Comparison of ENCODE assay signal across 8 cellular contexts in the genomic region with DNA sequence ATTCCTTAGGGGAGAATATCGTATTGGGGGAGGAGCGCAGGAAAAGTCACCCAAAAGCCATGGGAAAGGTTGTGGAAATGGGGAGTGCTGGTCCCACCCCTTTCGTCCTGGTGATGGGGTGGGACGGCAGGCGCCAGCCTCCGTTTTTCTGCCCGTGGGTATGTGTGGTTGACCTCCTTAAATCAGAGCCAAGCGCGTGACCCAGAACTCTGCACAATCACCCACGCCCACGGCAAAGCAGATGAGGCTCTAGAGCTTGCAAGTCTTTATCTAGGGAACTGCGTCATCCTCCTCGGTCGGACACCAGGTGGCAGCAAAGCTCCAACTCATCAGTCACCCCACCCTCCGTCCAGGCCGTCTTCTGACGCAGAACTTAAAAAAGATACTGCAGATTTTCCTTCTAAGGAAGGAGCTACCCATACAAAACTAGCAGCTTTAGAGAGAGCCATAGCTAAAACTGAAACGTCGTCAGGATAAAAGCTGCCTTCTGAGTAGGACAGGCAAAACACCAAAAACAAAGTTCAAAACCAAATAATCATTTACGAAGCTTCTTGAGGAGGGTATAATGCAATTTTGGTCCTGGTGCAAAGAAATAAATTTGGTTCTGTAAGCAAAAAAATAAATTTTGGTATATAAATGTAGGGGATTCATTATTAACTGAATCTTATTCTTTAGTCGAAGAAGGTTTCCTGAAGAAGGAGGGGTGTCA.
A peak's percentile ranks its signal among the peaks of the same experiment; 100 is the strongest.
DNase-seq lines count a peak whose midpoint lies in the region; TF ChIP-seq lines count a peak whose summit lies in the region.

No MANE protein-coding gene starts in this region.

- no peak overlapping the region for H2AK5ac ChIP-seq in H9 (ENCODE audit: insufficient read length, low read length)

- no peak overlapping the region for H3K4ac ChIP-seq in H9 (ENCODE audit: low read depth, low read length)

- no peaks in the 10 kb centered on the region for H3K4me1 ChIP-seq in H9 (ENCODE audit: insufficient read depth, low read length)

- H4K5ac ChIP-seq in H9 (ENCODE audit: insufficient read length, low read depth, low read length) = no peak overlapping the region

- no peak overlapping the region for H3K27ac Mint-ChIP-seq in H9

- H3K9me3 ChIP-seq in H9 (ENCODE audit: control insufficient read depth, low read depth, low read length) = no peaks in the 10 kb centered on the region
- H3K9me3 ChIP-seq in MG63 = peaks cover 3% of the 10 kb centered on the region; the same call in 1 of the 2 replicates

- H3K4me2 ChIP-seq in H9 (ENCODE audit: insufficient read depth, insufficient read length, low read length) = peak overlapping the region; percentile 20

- H3K27me3 ChIP-seq in H9 (ENCODE audit: insufficient read depth, low read length) = no peaks in the 10 kb centered on the region
- no peaks in the 10 kb centered on the region for H3K27me3 ChIP-seq in MG63

- no peak overlapping the region for H3K56ac ChIP-seq in H9 (ENCODE audit: insufficient read length, low read depth, low read length)

- H2BK12ac ChIP-seq in H9 (ENCODE audit: insufficient read length, low read depth, low read length) = no peak overlapping the region

- H3T11ph ChIP-seq in H9 (ENCODE audit: low read length) = no peak overlapping the region

- DNase-seq in Daoy (ENCODE audit: low read depth) (peak; percentile 84), H9 (peak; percentile 86), MG63 (peak; percentile 77), SIG-M5 (lab: John Stamatoyannopoulos, UW) (peak; percentile 53), activated gamma-delta T cell (lab: John Stamatoyannopoulos, UW) (peak; percentile 14), foreskin melanocyte (peak; percentile 81), nucleus accumbens (lab: John Stamatoyannopoulos, UW) (peak in 55 of 56 donors; percentile 27 to 93 (median 79)), superior temporal gyrus (ENCODE audit: extremely low spot score) (peak; percentile 95)

- H3K36me3 ChIP-seq in MG63 = no peaks in the 10 kb centered on the region

- no peak overlapping the region for H2BK20ac ChIP-seq in H9 (ENCODE audit: low read depth, low read length, poor library complexity, severe bottlenecking)

- H3K36me3 Mint-ChIP-seq in H9 (ENCODE audit: insufficient read depth in 1 of 3, low read depth in 3 of 3) = peaks cover 0 to 1% (median 0%) of the 10 kb centered on the region in 3 experiments; a peak in 2 of 7 replicates

- H3K23ac ChIP-seq in H9 (ENCODE audit: insufficient read length, low read depth, low read length) = no peak overlapping the region

- H3K14ac ChIP-seq in H9 (ENCODE audit: insufficient read depth, low read length) = no peak overlapping the region

- no peak overlapping the region for H3K27ac ChIP-seq in H9 (ENCODE audit: insufficient read length, low read depth, low read length)

- H3K9ac ChIP-seq in H9 (ENCODE audit: extremely low read depth, insufficient read length, low read length) = no peak overlapping the region

- WGBS in H9 (ENCODE audit: extremely low coverage, insufficient read length, low lambda C conversion rate) = no CpG with 5 or more reads among the region's 21 CpGs

- peaks cover 0 to 4% of the 10 kb centered on the region in 2 experiments; a peak in 1 of 5 replicates for H3K9me3 Mint-ChIP-seq in H9

- H3K27me3 Mint-ChIP-seq in H9 (ENCODE audit: low read depth) = no peaks in the 10 kb centered on the region

- peak overlapping the region; percentile 58 to 72 for H3K4me3 Mint-ChIP-seq in H9

- no peak overlapping the region for H2BK5ac ChIP-seq in H9 (ENCODE audit: insufficient read length, low read length)

- TF ChIP-seq CTCF in H9 (conservative IDR thresholded peaks at IDR 0.05) = peak; percentile 89

- no peaks in the 10 kb centered on the region for H4K20me1 ChIP-seq in H9 (ENCODE audit: control insufficient read depth, insufficient read depth, insufficient read length)

- no peaks in the 10 kb centered on the region for H3K79me1 ChIP-seq in H9 (ENCODE audit: insufficient read depth, low read depth, low read length, poor library complexity, severe bottlenecking)

- H3K4me1 Mint-ChIP-seq in H9 = peaks cover 7 to 12% of the 10 kb centered on the region in 2 experiments; a peak in 3 of 4 replicates

- no peaks in the 10 kb centered on the region for H3K23me2 ChIP-seq in H9 (ENCODE audit: insufficient read length, low read depth, low read length, poor library complexity, severe bottlenecking)

- H2BK15ac ChIP-seq in H9 (ENCODE audit: low read depth, low read length) = no peak overlapping the region

- no peak overlapping the region for H4K91ac ChIP-seq in H9 (ENCODE audit: insufficient read length, low read depth, low read length)

- H3K79me2 ChIP-seq in H9 (ENCODE audit: insufficient read depth, low read length) = no peaks in the 10 kb centered on the region

- no peak overlapping the region for H3K18ac ChIP-seq in H9 (ENCODE audit: insufficient read length, low read depth, low read length)

- H3K4me3 ChIP-seq in MG63 = no peak overlapping the region

- peak overlapping the region; percentile 41 for H2AFZ ChIP-seq in H9 (ENCODE audit: low read length)

- H4K8ac ChIP-seq in H9 (replicated peaks; ENCODE audit: insufficient read length, low read depth, low read length) = no peak overlapping the region

- H2BK120ac ChIP-seq in H9 (ENCODE audit: low read depth, low read length, poor library complexity, severe bottlenecking) = no peak overlapping the region

Comparison
In these comparisons a context has a peak if more than half of its experiments do, and no peak if none do; other contexts are left out.
1. DNase-seq: peak in every context shown above with its lines; median percentile 95 in superior temporal gyrus; 86 in H9; 84 in Daoy; 81 in foreskin melanocyte; 79 in nucleus accumbens; 77 in MG63; 53 in SIG-M5; 14 in activated gamma-delta T cell.